1 cellular context compared by ENCODE assay signal in genomic region chr16:46866286-46866685, GRCh38.
TF ChIP-seq lines count a peak whose summit lies in the region.

No MANE protein-coding gene starts in this region.

TF ChIP-seq in HepG2, 621 proteins besides CTCF, POLR2A, EP300 and RAD21 (continued from another document):
- TF ChIP-seq HNF1A (IDR thresholded peaks at IDR 0.05; ENCODE audit: low read depth) (no peak), HNF1A (CRISPR knock-in tag; IDR thresholded peaks at IDR 0.05; ENCODE audit: borderline replicate concordance) (no peak), CEBPB (IDR thresholded peaks at IDR 0.05; ENCODE audit: borderline replicate concordance, low read depth, low read length) (peak; percentile 89), ATAD3A (CRISPR knock-in tag; IDR thresholded peaks at IDR 0.05) (no peak), ATF7 (IDR thresholded peaks at IDR 0.05) (0 out of 2 replicates have a peak, but pooled peaks have one; percentile 13), ATF7 (CRISPR knock-in tag; IDR thresholded peaks at IDR 0.05) (no peak), ZNF331 (CRISPR knock-in tag; IDR thresholded peaks at IDR 0.05) (peak; percentile 29; the same call in 1 of the 2 replicates), ZNF775 (CRISPR knock-in tag; IDR thresholded peaks at IDR 0.05; ENCODE audit: borderline replicate concordance) (no peak), ZNF281 (CRISPR knock-in tag; IDR thresholded peaks at IDR 0.05; ENCODE audit: borderline replicate concordance) (no peak), ATF6 (CRISPR knock-in tag; conservative IDR thresholded peaks at IDR 0.05) (no peak), FOXJ3 (CRISPR knock-in tag; IDR thresholded peaks at IDR 0.05; ENCODE audit: borderline replicate concordance) (peak; percentile 68; the same call in 1 of the 2 replicates), NFKBIZ (CRISPR knock-in tag; IDR thresholded peaks at IDR 0.05) (0 out of 2 replicates have a peak, but pooled peaks have one; percentile 24), ZNF232 (CRISPR knock-in tag; IDR thresholded peaks at IDR 0.05; ENCODE audit: borderline replicate concordance) (no peak), ZC3H4 (CRISPR knock-in tag; IDR thresholded peaks at IDR 0.05; ENCODE audit: borderline replicate concordance) (no peak), KDM1A (CRISPR knock-in tag; IDR thresholded peaks at IDR 0.05) (peak; percentile 86; the same call in 1 of the 2 replicates), MED1 (CRISPR knock-in tag; IDR thresholded peaks at IDR 0.05) (peak; percentile 61), ARID5B (CRISPR knock-in tag; IDR thresholded peaks at IDR 0.05) (peak; percentile 75), ZNF629 (CRISPR knock-in tag; conservative IDR thresholded peaks at IDR 0.05) (0 out of 2 replicates have a peak, but pooled peaks have one; percentile 14), CEBPG (CRISPR knock-in tag; IDR thresholded peaks at IDR 0.05) (peak; percentile 96), ZNF691 (CRISPR knock-in tag; IDR thresholded peaks at IDR 0.05; ENCODE audit: borderline replicate concordance, low read depth) (0 out of 2 replicates have a peak, but pooled peaks have one; percentile 33)
